In the genomic region with DNA sequence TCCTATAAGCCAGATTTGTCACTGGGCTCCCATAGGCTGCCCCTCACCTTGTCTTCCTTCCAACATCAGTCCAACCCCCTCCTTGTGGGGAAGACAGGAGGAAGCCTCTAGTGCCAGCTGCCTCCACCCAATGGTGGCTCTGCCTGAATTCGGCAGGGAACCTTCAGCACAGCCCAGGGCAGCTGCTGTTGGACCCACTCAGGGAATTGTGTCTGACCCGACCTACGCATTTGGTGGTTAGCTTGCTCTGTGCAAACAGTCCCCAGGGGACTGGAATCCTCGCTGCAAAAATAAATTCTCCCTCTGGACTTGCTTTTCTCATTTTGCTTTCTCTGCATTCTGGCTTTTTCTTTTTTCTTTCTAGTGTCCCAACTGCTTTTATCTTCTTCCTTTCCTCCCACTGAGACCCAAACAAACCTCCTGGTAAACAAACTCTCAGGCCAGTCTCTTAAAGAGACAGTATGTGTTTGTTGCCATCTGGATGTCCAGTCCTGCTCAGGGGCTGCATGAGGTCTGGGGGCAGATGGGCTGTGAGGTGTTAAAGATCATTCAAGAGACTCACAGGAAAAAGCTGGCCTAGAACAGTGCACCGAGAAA, we compare ENCODE assay signal across 11 cellular contexts.
DNase-seq lines count a peak whose midpoint lies in the region; ATAC-seq and TF ChIP-seq lines count a peak whose summit lies in the region.
"Had no signal": no experiment of that assay in that cellular context is flagged by ENCODE, and none has a peak within 500 bp of the region (broad histone marks: within the 10 kb centered on the region; RNA-seq: fewer than 3 reads in every experiment).

No MANE protein-coding gene starts in this region.

- DNase-seq in NCI-H1092 treated with DMSO at 0.1 percent for 48 hours (lab: John Stamatoyannopoulos, UW) (peak; percentile 26), NCI-H1092 (lab: John Stamatoyannopoulos, UW) (no peak), cardiac fibroblast (ENCODE audit: low read depth in 2 of 2) (peak; percentile 90 to 93), lower lobe of right lung (no peak), thoracic aorta (ENCODE audit: low spot score) (no peak), GDM1 (lab: John Stamatoyannopoulos, UW) (no peak), HT-29 (ENCODE audit: low spot score) (no peak)
- DNase-seq in activated CD4-positive, CD25-positive, alpha-beta regulatory T cell (lab: John Stamatoyannopoulos, UW), result no peak
- DNase-seq: activated CD4-positive, alpha-beta memory T cell treated with anti-CD3 and anti-CD28 coated beads for 36 hours; NCI-H1930; stimulated activated CD4-positive, alpha-beta T cell treated with anti-CD3 and anti-CD28 coated beads, Interleukin-4, amount 100 ng/mL, for 1 hour had no signal

- H3K9me3 ChIP-seq in lower lobe of right lung (no peaks in the 10 kb centered on the region), thoracic aorta (no peaks in the 10 kb centered on the region)

- no peaks in the 10 kb centered on the region for H3K27me3 ChIP-seq in lower lobe of right lung (ENCODE audit: low read depth)
- H3K27me3 ChIP-seq in thoracic aorta (replicated peaks; ENCODE audit: insufficient read depth), result no peaks in the 10 kb centered on the region

- H3K4me3 ChIP-seq in cardiac fibroblast (replicated peaks in 1 of 2; ENCODE audit: low read depth in 2 of 2, low read length in 2 of 2) (no peak overlapping the region), lower lobe of right lung (no peak overlapping the region), thoracic aorta (no peak overlapping the region)

- intact Hi-C loops in lower lobe of right lung (cut with DNase I), result no loop called here

- TF ChIP-seq CTCF in cardiac fibroblast (IDR thresholded peaks at IDR 0.05; ENCODE audit: low read depth, low read length) (no peak), lower lobe of right lung (IDR thresholded peaks at IDR 0.05) (no peak), thoracic aorta (IDR thresholded peaks at IDR 0.05) (no peak)

- no peaks in the 10 kb centered on the region for H3K36me3 ChIP-seq in lower lobe of right lung
- H3K36me3 ChIP-seq in thoracic aorta, result no peaks in the 10 kb centered on the region

- no peak for ATAC-seq in lower lobe of right lung
- ATAC-seq in thoracic aorta (ENCODE audit: insufficient number of reproducible peaks, low FRiP score, low read depth), result no peak

- H3K27ac ChIP-seq in lower lobe of right lung (peak overlapping the region; percentile 79), thoracic aorta (peak overlapping the region; percentile 93 to 99)

- peaks cover 90% of the 10 kb centered on the region for H3K4me1 ChIP-seq in lower lobe of right lung
- peaks cover 57 to 94% of the 10 kb centered on the region in 2 donors for H3K4me1 ChIP-seq in thoracic aorta (ENCODE audit: control insufficient read depth in 1 of 2, low read depth in 2 of 2)

Comparison
In these comparisons a context has a peak if more than half of its experiments do, and no peak if none do; other contexts are left out.
1. DNase-seq: peak in NCI-H1092 treated with DMSO at 0.1 percent for 48 hours (single experiment) and cardiac fibroblast (2 of 2); none in NCI-H1092 (single experiment), lower lobe of right lung (single experiment), thoracic aorta (single experiment), GDM1 (single experiment), activated CD4-positive, CD25-positive, alpha-beta regulatory T cell (0 of 4) and HT-29 (single experiment).